31 cellular contexts compared by ENCODE assay signal in the genomic region with DNA sequence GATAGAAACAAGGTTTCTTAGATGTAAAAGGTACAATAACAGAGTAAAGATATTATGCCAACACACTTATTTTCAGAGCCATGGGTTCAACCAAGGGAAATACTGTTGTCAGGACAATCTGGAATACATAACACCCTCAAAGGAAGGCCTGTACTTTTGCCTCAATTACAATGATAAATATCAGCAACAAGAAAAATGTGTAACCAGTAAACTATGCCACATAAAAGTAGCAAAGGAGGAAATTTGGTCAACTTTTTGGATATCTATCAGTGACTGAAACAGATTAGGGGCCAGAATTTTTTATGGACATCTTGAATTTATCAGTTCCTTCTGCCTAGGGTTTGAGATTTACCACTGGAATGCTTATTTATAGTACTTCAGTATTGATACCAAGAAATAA.
"Had no signal": no experiment of that assay in that cellular context is flagged by ENCODE, and none has a peak within 500 bp of the region (broad histone marks: within the 10 kb centered on the region; RNA-seq: fewer than 3 reads in every experiment).

No MANE protein-coding gene starts in this region.

- H3K4me3 Mint-ChIP-seq: activated CD4-positive, alpha-beta T cell treated with anti-CD3 and anti-CD28 coated beads for 36 hours; activated CD4-positive, alpha-beta T cell treated with anti-CD3 and anti-CD28 coated beads, Interleukin-2, amount 10 ng/mL, durations not matched to agents 7 days and 5 days; activated naive CD4-positive, alpha-beta T cell treated with anti-CD3 and anti-CD28 coated beads for 36 hours; activated T-cell treated with anti-CD3 and anti-CD28 coated beads, Interleukin-2, amount 50 U/mL, for 4 hours; activated T-helper 1 cell treated with anti-CD3 and anti-CD28 coated beads, Interleukin-12 subunit alpha, Interleukin-12 subunit beta, Interleukin-2, Interleukin-4 antibody, amounts not matched to agents 30 ng/mL and 10 ng/mL and 1 ng/mL, durations not matched to agents 14 hours and 24 hours and 36 hours; brain; T-helper 1 cell treated with Interleukin-12 subunit alpha and Interleukin-12 subunit beta and Interleukin-4 antibody, amounts not matched to agents 30 μg/mL and 1 μg/mL, for 36 hours; T-helper 2 cell treated with Interferon-gamma antibody and Interleukin-4, amounts not matched to agents 5 μg/mL and 100 μg/mL, for 36 hours; WTC11 had no signal

- H3K9me3 Mint-ChIP-seq: activated CD4-positive, alpha-beta T cell treated with anti-CD3 and anti-CD28 coated beads, Interleukin-2, amount 10 ng/mL, durations not matched to agents 7 days and 5 days; activated naive CD4-positive, alpha-beta T cell treated with anti-CD3 and anti-CD28 coated beads for 36 hours; activated naive CD4-positive, alpha-beta T cell treated with anti-CD3 and anti-CD28 coated beads, Interleukin-2, amount 50 U/mL, for 72 hours; activated T-cell treated with anti-CD3 and anti-CD28 coated beads, Interleukin-2, amount 50 U/mL, for 4 hours; activated T-helper 1 cell treated with anti-CD3 and anti-CD28 coated beads, Interleukin-12 subunit alpha, Interleukin-12 subunit beta, Interleukin-2, Interleukin-4 antibody, amounts not matched to agents 30 ng/mL and 10 ng/mL and 1 ng/mL, durations not matched to agents 14 hours and 24 hours and 36 hours; brain; T-helper 1 cell treated with Interleukin-12 subunit alpha and Interleukin-12 subunit beta and Interleukin-4 antibody, amounts not matched to agents 30 μg/mL and 1 μg/mL, for 36 hours; T-helper 2 cell treated with Interferon-gamma antibody and Interleukin-4, amounts not matched to agents 5 μg/mL and 100 μg/mL, for 36 hours; WTC11 had no signal

- H3K27me3 ChIP-seq: MG63, Peyer's patch, SJSA1 had no signal

- H3K4me1 Mint-ChIP-seq: activated CD4-positive, alpha-beta T cell treated with anti-CD3 and anti-CD28 coated beads for 36 hours; WTC11 had no signal

- H3K9ac ChIP-seq: SK-N-SH had no signal

- DNase-seq: activated CD4-positive, alpha-beta T cell treated with anti-CD3 and anti-CD28 coated beads for 36 hours; activated CD4-positive, alpha-beta T cell treated with anti-CD3 and anti-CD28 coated beads, Interleukin-2, amount 10 ng/mL, durations not matched to agents 7 days and 5 days; activated CD4-positive, alpha-beta T cell treated with anti-CD3 and anti-CD28 coated beads, Interleukin-2, amount 50 U/mL, for 48 hours; activated CD8-positive, alpha-beta memory T cell treated with anti-CD3 and anti-CD28 coated beads, Interleukin-2, amount 50 U/mL, for 4 hours; activated gamma-delta T cell treated with Interleukin-2 at 50 U/mL for 16 hours; activated naive CD4-positive, alpha-beta T cell treated with anti-CD3 and anti-CD28 coated beads for 36 hours; activated T-cell treated with anti-CD3 and anti-CD28 coated beads for 4 hours; activated T-cell treated with anti-CD3 and anti-CD28 coated beads, Interleukin-2, amount 50 U/mL, for 4 hours; anterior cingulate cortex; central memory CD4-positive, alpha-beta T cell; MG63; NCI-H1048; NCI-H1105 treated with DMSO at 0.1 percent for 48 hours; NCI-H1436; NCI-H1694; NCI-H1930; NCI-H2081 treated with DMSO at 0.1 percent for 48 hours; NCI-H226; NCI-H524 treated with DMSO at 0.1 percent for 48 hours; Peyer's patch; RPMI8226; SHP77 treated with DMSO at 0.1 percent for 48 hours; SK-N-SH had no signal

- H3K27me3 Mint-ChIP-seq: activated CD4-positive, alpha-beta T cell treated with anti-CD3 and anti-CD28 coated beads for 36 hours; activated CD4-positive, alpha-beta T cell treated with anti-CD3 and anti-CD28 coated beads, Interleukin-2, amount 10 ng/mL, durations not matched to agents 7 days and 5 days; brain had no signal

- H3K4me3 ChIP-seq: MG63, Peyer's patch, SJSA1 had no signal

- H3K27ac ChIP-seq: Peyer's patch, SJSA1 had no signal

- H3K4me1 ChIP-seq: Peyer's patch, SJSA1 had no signal

- ATAC-seq: activated CD4-positive, alpha-beta T cell treated with anti-CD3 and anti-CD28 coated beads for 36 hours; activated CD4-positive, CD25-positive, alpha-beta regulatory T cell treated with anti-CD3 and anti-CD28 coated beads, Interleukin-2, amount 50 U/mL, for 24 hours; activated naive CD4-positive, alpha-beta T cell treated with anti-CD3 and anti-CD28 coated beads, Interleukin-2, amount 50 U/mL, for 72 hours; activated T-cell treated with anti-CD3 and anti-CD28 coated beads, Interleukin-2, amount 50 U/mL, for 4 hours; WTC11 had no signal

- H3K4me2 ChIP-seq: SK-N-SH had no signal

- H3K27ac Mint-ChIP-seq: activated CD4-positive, alpha-beta T cell treated with anti-CD3 and anti-CD28 coated beads for 36 hours; activated CD4-positive, alpha-beta T cell treated with anti-CD3 and anti-CD28 coated beads, Interleukin-2, amount 10 ng/mL, durations not matched to agents 7 days and 5 days; activated naive CD4-positive, alpha-beta T cell treated with anti-CD3 and anti-CD28 coated beads for 36 hours; activated naive CD4-positive, alpha-beta T cell treated with anti-CD3 and anti-CD28 coated beads, Interleukin-2, amount 50 U/mL, for 72 hours; activated T-helper 1 cell treated with anti-CD3 and anti-CD28 coated beads, Interleukin-12 subunit alpha, Interleukin-12 subunit beta, Interleukin-2, Interleukin-4 antibody, amounts not matched to agents 30 ng/mL and 10 ng/mL and 1 ng/mL, durations not matched to agents 14 hours and 24 hours and 36 hours; T-helper 1 cell treated with Interleukin-12 subunit alpha and Interleukin-12 subunit beta and Interleukin-4 antibody, amounts not matched to agents 30 μg/mL and 1 μg/mL, for 36 hours; T-helper 2 cell treated with Interferon-gamma antibody and Interleukin-4, amounts not matched to agents 5 μg/mL and 100 μg/mL, for 36 hours; WTC11 had no signal

- H3K9me3 ChIP-seq: MG63, Peyer's patch, SJSA1, SK-N-SH had no signal
